Comparison of ENCODE assay signal across 1 cellular context in the genomic region with DNA sequence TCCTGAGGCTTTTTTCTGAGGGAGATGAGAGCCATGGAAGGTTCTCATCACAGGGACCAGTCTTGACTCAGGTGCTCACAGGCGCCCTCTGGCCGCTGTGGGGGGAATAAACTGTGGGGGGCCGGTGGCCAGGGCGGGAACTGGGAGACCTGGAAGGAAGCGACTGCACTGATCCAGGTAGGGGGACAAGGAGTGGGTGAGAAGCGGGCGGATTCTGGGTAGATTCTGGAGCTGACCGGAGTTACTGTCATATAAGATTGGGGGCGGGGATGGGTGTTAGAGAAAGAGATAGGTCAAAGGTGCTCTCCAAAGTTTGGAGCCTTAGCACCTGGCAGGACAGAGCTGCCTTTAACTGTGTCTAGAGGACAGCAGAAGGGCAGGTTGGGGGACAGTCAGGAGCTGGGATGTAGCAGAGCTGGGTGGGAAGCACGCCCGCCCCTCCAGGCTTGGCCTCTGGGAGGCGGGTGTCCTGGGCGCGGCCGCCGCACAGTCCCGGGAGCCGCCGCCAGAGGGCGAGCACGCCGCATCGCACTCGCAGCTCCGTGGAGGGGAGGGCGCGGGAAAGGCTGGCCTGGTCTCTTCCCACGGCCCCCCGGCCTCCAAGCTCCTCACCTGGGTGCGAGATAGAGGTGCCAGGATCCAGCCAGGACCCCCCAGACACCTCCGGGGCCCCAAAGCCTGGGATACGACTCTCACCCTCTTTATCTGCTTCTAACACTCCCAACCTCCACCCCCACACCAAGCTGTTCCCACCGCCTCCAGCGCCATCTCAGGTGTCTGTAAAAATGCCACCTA.
TF ChIP-seq lines count a peak whose summit lies in the region.

No MANE protein-coding gene starts in this region.

TF ChIP-seq in PFSK-1, 5 proteins besides CTCF, POLR2A, EP300 and RAD21 (continued from another document):
- TF ChIP-seq, protein P1, sequence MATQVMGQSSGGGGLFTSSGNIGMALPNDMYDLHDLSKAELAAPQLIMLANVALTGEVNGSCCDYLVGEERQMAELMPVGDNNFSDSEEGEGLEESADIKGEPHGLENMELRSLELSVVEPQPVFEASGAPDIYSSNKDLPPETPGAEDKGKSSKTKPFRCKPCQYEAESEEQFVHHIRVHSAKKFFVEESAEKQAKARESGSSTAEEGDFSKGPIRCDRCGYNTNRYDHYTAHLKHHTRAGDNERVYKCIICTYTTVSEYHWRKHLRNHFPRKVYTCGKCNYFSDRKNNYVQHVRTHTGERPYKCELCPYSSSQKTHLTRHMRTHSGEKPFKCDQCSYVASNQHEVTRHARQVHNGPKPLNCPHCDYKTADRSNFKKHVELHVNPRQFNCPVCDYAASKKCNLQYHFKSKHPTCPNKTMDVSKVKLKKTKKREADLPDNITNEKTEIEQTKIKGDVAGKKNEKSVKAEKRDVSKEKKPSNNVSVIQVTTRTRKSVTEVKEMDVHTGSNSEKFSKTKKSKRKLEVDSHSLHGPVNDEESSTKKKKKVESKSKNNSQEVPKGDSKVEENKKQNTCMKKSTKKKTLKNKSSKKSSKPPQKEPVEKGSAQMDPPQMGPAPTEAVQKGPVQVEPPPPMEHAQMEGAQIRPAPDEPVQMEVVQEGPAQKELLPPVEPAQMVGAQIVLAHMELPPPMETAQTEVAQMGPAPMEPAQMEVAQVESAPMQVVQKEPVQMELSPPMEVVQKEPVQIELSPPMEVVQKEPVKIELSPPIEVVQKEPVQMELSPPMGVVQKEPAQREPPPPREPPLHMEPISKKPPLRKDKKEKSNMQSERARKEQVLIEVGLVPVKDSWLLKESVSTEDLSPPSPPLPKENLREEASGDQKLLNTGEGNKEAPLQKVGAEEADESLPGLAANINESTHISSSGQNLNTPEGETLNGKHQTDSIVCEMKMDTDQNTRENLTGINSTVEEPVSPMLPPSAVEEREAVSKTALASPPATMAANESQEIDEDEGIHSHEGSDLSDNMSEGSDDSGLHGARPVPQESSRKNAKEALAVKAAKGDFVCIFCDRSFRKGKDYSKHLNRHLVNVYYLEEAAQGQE (IDR thresholded peaks at IDR 0.05; ENCODE audit: insufficient read depth in 1 of 2, low read depth in 2 of 2, low read length in 2 of 2) = no peak
TF ChIP-seq in PFSK-1: peak in this region for 1.
